10 cellular contexts compared by ENCODE assay signal in the genomic region with DNA sequence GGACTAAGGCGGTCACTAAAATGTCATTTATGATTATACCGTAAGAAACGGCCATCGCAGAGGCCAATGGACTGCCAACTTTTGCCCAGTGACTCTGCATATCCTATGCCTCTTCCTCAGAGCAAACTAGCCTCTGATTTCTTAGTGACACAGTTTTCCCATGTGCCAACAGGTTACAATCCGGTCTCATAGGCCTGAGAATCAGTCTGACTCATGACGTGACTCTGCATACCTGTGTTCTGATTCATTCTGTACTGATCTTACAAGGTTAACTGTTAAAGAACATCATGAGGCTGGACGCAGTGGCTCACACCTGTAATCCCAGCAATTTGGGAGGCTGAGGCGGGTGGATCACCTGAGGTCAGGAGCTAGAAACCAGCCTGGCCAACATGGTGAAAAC. TPM values are rescaled to one million over a fixed set of nuclear protein-coding genes. Genes with fewer than 3 reads are reported as not detected.
DNase-seq lines count a peak whose midpoint lies in the region; ATAC-seq, FAIRE-seq and TF ChIP-seq lines count a peak whose summit lies in the region.
"Had no signal": no experiment of that assay in that cellular context is flagged by ENCODE, and none has a peak within 500 bp of the region (broad histone marks: within the 10 kb centered on the region; RNA-seq: fewer than 3 reads in every experiment).

No MANE protein-coding gene starts in this region.

- POLR2A ChIA-PET in naive thymus-derived CD4-positive, alpha-beta T cell (lab: Charles Lee): no interaction called here

- no peaks in the 10 kb centered on the region for H3K4me1 ChIP-seq in HUES48 (ENCODE audit: control insufficient read depth, insufficient read depth, low read length)
- H3K4me1 ChIP-seq in lower lobe of right lung: no peaks in the 10 kb centered on the region
- H3K4me1 ChIP-seq in naive thymus-derived CD4-positive, alpha-beta T cell (ENCODE audit: control insufficient read depth in 2 of 2, insufficient read depth in 2 of 2, low read length in 2 of 2): no peaks in the 10 kb centered on the region

- H3K27ac ChIP-seq in HUES48 (ENCODE audit: low read depth, low read length) (peak overlapping the region; percentile 39), lower lobe of right lung (no peak overlapping the region)
- no peak overlapping the region for H3K27ac ChIP-seq in naive thymus-derived CD4-positive, alpha-beta T cell (ENCODE audit: low read depth, low read length)

- peaks cover 0 to 8% (median 4%) of the 10 kb centered on the region in 11 donors for H3K9me3 Mint-ChIP-seq in naive thymus-derived CD4-positive, alpha-beta T cell

- H3K4me3 ChIP-seq in HUES48 (ENCODE audit: low read depth, low read length) (no peak overlapping the region), bronchial epithelial cell (ENCODE audit: low read depth, low read length) (no peak overlapping the region), lower lobe of right lung (no peak overlapping the region)
- H3K4me3 ChIP-seq in naive thymus-derived CD4-positive, alpha-beta T cell (ENCODE audit: low read length): no peak overlapping the region

- DNase-seq in AG08395 (ENCODE audit: low spot score) (peak; percentile 67), bronchial epithelial cell (ENCODE audit: low read depth) (peak; percentile 100), lower lobe of right lung (no peak), C1 segment of cervical spinal cord (lab: John Stamatoyannopoulos, UW) (no peak), mesenteric fat pad (ENCODE audit: low spot score) (no peak)
- DNase-seq in naive thymus-derived CD4-positive, alpha-beta T cell: no peak
- DNase-seq: activated naive CD4-positive, alpha-beta T cell treated with Interleukin-2 at 50 U/mL for 16 hours had no signal

- no peaks in the 10 kb centered on the region for H3K27me3 ChIP-seq in HUES48 (ENCODE audit: control insufficient read depth, insufficient read depth, low read length)
- no peaks in the 10 kb centered on the region for H3K27me3 ChIP-seq in bronchial epithelial cell (ENCODE audit: control insufficient read depth, insufficient read depth, low read length)
- no peaks in the 10 kb centered on the region for H3K27me3 ChIP-seq in lower lobe of right lung (ENCODE audit: low read depth)
- H3K27me3 ChIP-seq in naive thymus-derived CD4-positive, alpha-beta T cell (ENCODE audit: control insufficient read depth in 2 of 2, insufficient read depth in 2 of 2, low read length in 2 of 2): no peaks in the 10 kb centered on the region

- peaks cover 18 to 55% (median 36%) of the 10 kb centered on the region in 5 donors for H3K36me3 Mint-ChIP-seq in naive thymus-derived CD4-positive, alpha-beta T cell

- H3K36me3 ChIP-seq in HUES48 (ENCODE audit: control insufficient read depth, insufficient read depth, low read length) (no peaks in the 10 kb centered on the region), bronchial epithelial cell (ENCODE audit: control insufficient read depth, insufficient read depth, low read length) (peaks cover 4% of the 10 kb centered on the region), lower lobe of right lung (peaks cover 13% of the 10 kb centered on the region)
- H3K36me3 ChIP-seq in naive thymus-derived CD4-positive, alpha-beta T cell (ENCODE audit: control insufficient read depth in 2 of 3, insufficient read depth in 3 of 3, low read length in 3 of 3): peaks cover 0 to 6% (median 5%) of the 10 kb centered on the region in 3 experiments

- no peak overlapping the region for H3K9ac ChIP-seq in HUES48 (ENCODE audit: low read depth, low read length)

- ATAC-seq in lower lobe of right lung: peak; percentile 71 to 81
- ATAC-seq in GM18498 (IDR thresholded peaks at IDR 0.05; ENCODE audit: unreplicated experiment): no peak
- ATAC-seq in naive thymus-derived CD4-positive, alpha-beta T cell: no peak

- TF ChIP-seq CTCF in bronchial epithelial cell (IDR thresholded peaks at IDR 0.05; ENCODE audit: insufficient read depth, low read length, severe bottlenecking) (no peak), lower lobe of right lung (IDR thresholded peaks at IDR 0.05) (no peak)

- H3K9me3 ChIP-seq in HUES48 (ENCODE audit: control insufficient read depth, insufficient read depth, low read length) (no peaks in the 10 kb centered on the region; the same call in 1 of the 2 replicates), lower lobe of right lung (peaks cover 6% of the 10 kb centered on the region)
- H3K9me3 ChIP-seq in naive thymus-derived CD4-positive, alpha-beta T cell (ENCODE audit: control insufficient read depth in 2 of 3, low read length in 3 of 3): no peaks in the 10 kb centered on the region

- H3K27ac Mint-ChIP-seq in naive thymus-derived CD4-positive, alpha-beta T cell: peak overlapping the region in 2 of 9 donors; percentile 69 to 81

- no peak overlapping the region for H3K4me3 Mint-ChIP-seq in naive thymus-derived CD4-positive, alpha-beta T cell

- H3K4me1 Mint-ChIP-seq in naive thymus-derived CD4-positive, alpha-beta T cell: peaks cover 0 to 21% (median 11%) of the 10 kb centered on the region in 7 donors

- no peaks in the 10 kb centered on the region for H3K27me3 Mint-ChIP-seq in naive thymus-derived CD4-positive, alpha-beta T cell

- intact Hi-C loops in lower lobe of right lung (cut with DNase I): no loop called here
- intact Hi-C loops in naive thymus-derived CD4-positive, alpha-beta T cell (cut with micrococcal nuclease): no loop called here

- peak; percentile 98 for FAIRE-seq in bronchial epithelial cell (lab: Jason Lieb, UNC)
- FAIRE-seq: TTC549 had no signal

- CTCF ChIA-PET in naive thymus-derived CD4-positive, alpha-beta T cell (lab: Charles Lee): interaction anchor here (0.6 kb wide), 2 partner anchors 49 to 187 kb away, joined by 3 read pairs; no protein-coding TSS in a partner anchor

RNA-seq across cellular contexts. Expression of a gene that starts 17.8 kb away (rescaled TPM):
- total RNA-seq in bronchial epithelial cell (9.2 and 10.8 TPM in 2 replicates), lower lobe of right lung (33.1 TPM), mesenteric fat pad (24.3 TPM)
- total RNA-seq in naive thymus-derived CD4-positive, alpha-beta T cell: 10 to 100 TPM; 43.3 to 61.7 (median 52.9) TPM
- polyA plus RNA-seq in naive thymus-derived CD4-positive, alpha-beta T cell: 10 to 100 TPM; 23.2 to 40.2 TPM

RNA-seq across cellular contexts. Expression of a gene that starts 30.8 kb away (rescaled TPM):
- 37.9 and 47.4 TPM in 2 replicates for total RNA-seq in bronchial epithelial cell
- 37.7 TPM for total RNA-seq in lower lobe of right lung
- total RNA-seq in naive thymus-derived CD4-positive, alpha-beta T cell: 10 to 100 TPM; 45.6 to 63.4 (median 58.0) TPM
- polyA plus RNA-seq in naive thymus-derived CD4-positive, alpha-beta T cell: 100 to 1,000 TPM in 1 of 2 donors, 10 to 100 TPM in 1; 81.0 to 102 TPM
- total RNA-seq in mesenteric fat pad: 66.3 TPM

Comparison
In these comparisons a context has a peak if more than half of its experiments do, and no peak if none do; other contexts are left out.
1. DNase-seq: peak in AG08395 (single experiment) and bronchial epithelial cell (single experiment); none in lower lobe of right lung (single experiment), C1 segment of cervical spinal cord (0 of 14), naive thymus-derived CD4-positive, alpha-beta T cell (0 of 9) and mesenteric fat pad (single experiment).
2. ATAC-seq: peak in lower lobe of right lung (2 of 2); none in GM18498 (single experiment) and naive thymus-derived CD4-positive, alpha-beta T cell (single experiment).